ENCODE assay signal across 11 cellular contexts in genomic region chr7:150515248-150515647, GRCh38. TPM values are rescaled to one million over a fixed set of nuclear protein-coding genes. Genes with fewer than 3 reads are reported as not detected.
A peak's percentile ranks its signal among the peaks of the same experiment; 100 is the strongest.
DNase-seq lines count a peak whose midpoint lies in the region; ATAC-seq and TF ChIP-seq lines count a peak whose summit lies in the region.
"Had no signal": no experiment of that assay in that cellular context is flagged by ENCODE, and none has a peak within 500 bp of the region (broad histone marks: within the 10 kb centered on the region; RNA-seq: fewer than 3 reads in every experiment).

No MANE protein-coding gene starts in this region.

- POLR2A ChIA-PET in MCF 10A (lab: Yijun Ruan, JAX), result no interaction called here
- POLR2A ChIA-PET in activated CD4-positive, alpha-beta memory T cell treated with anti-CD3 and anti-CD28 coated beads for 36 hours (lab: Charles Lee), result interaction anchor here (0.7 to 4.4 kb wide), 15 partner anchors 9 to 240 kb away, joined by 3 to 78 read pairs (median 5); partner anchors contain the start of genes GIMAP1, GIMAP4, GIMAP5 and GIMAP6

- no peak overlapping the region for H3K4me3 Mint-ChIP-seq in MCF 10A (ENCODE audit: unreplicated experiment)
- H3K4me3 Mint-ChIP-seq in activated CD4-positive, alpha-beta memory T cell treated with anti-CD3 and anti-CD28 coated beads for 36 hours, result peak overlapping the region; percentile 94

- no peak for ATAC-seq in GM18517 (IDR thresholded peaks at IDR 0.05; ENCODE audit: unreplicated experiment)

- H3K27ac ChIP-seq in breast epithelium (peak overlapping the region; percentile 29 to 73), uterus (peak overlapping the region; percentile 48 to 81)

- no peaks in the 10 kb centered on the region for H3K4me1 Mint-ChIP-seq in MCF 10A (ENCODE audit: insufficient read depth, unreplicated experiment)
- peaks cover 49% of the 10 kb centered on the region for H3K4me1 Mint-ChIP-seq in activated CD4-positive, alpha-beta memory T cell treated with anti-CD3 and anti-CD28 coated beads for 36 hours (ENCODE audit: low read depth)

- H3K4me3 ChIP-seq in breast epithelium (peak overlapping the region; percentile 44 to 53 (median 46)), uterus (peak overlapping the region; percentile 18 to 25)

- no peak for TF ChIP-seq POLR2A in breast epithelium (IDR thresholded peaks at IDR 0.05)
- TF ChIP-seq POLR2A in uterus (IDR thresholded peaks at IDR 0.05), result no peak

- no peaks in the 10 kb centered on the region for H3K4me1 ChIP-seq in breast epithelium
- no peaks in the 10 kb centered on the region for H3K4me1 ChIP-seq in uterus

- no peaks in the 10 kb centered on the region for H3K36me3 Mint-ChIP-seq in MCF 10A (ENCODE audit: insufficient read depth, unreplicated experiment)
- H3K36me3 Mint-ChIP-seq in activated CD4-positive, alpha-beta memory T cell treated with anti-CD3 and anti-CD28 coated beads for 36 hours, result peaks cover 26% of the 10 kb centered on the region

- H3K27me3 ChIP-seq in breast epithelium (no peaks in the 10 kb centered on the region), uterus (no peaks in the 10 kb centered on the region)

- H3K36me3 ChIP-seq in breast epithelium (no peaks in the 10 kb centered on the region), uterus (no peaks in the 10 kb centered on the region)

- intact Hi-C loops in breast epithelium (cut with DNase I; ENCODE audit: low total_unique reads) (no loop called here), MCF 10A (cut with micrococcal nuclease) (no loop called here), uterus (cut with DNase I; ENCODE audit: low total_unique reads) (no loop called here), posterior cingulate gyrus (cut with DNase I) (no loop called here)
- intact Hi-C loops in activated CD4-positive, alpha-beta memory T cell treated with anti-CD3 and anti-CD28 coated beads for 36 hours (cut with micrococcal nuclease), result loop anchor here (2.0 to 5.0 kb wide), 6 partner anchors 33 to 218 kb away; partner anchors contain the start of genes GIMAP2 and GIMAP6

- no TSS peak for BruUV-seq in MCF 10A (replicated peaks; lab: Mats Ljungman, UMichigan)

- CTCF ChIA-PET in MCF 10A (lab: Yijun Ruan, JAX), result no interaction called here
- CTCF ChIA-PET in activated CD4-positive, alpha-beta memory T cell treated with anti-CD3 and anti-CD28 coated beads for 36 hours (lab: Charles Lee), result interaction anchor here (0.6 to 6.4 kb wide), 13 partner anchors 11 to 244 kb away, joined by 3 to 71 read pairs (median 4); partner anchors contain the start of genes GIMAP1, GIMAP4, GIMAP6 and GIMAP8

- H3K27ac Mint-ChIP-seq in MCF 10A (ENCODE audit: low read depth, unreplicated experiment), result no peak overlapping the region
- peak overlapping the region; percentile 97 for H3K27ac Mint-ChIP-seq in activated CD4-positive, alpha-beta memory T cell treated with anti-CD3 and anti-CD28 coated beads for 36 hours

- TF ChIP-seq CTCF in breast epithelium (IDR thresholded peaks at IDR 0.05) (no peak), MCF 10A (IDR thresholded peaks at IDR 0.05; ENCODE audit: unreplicated experiment) (no peak), uterus (IDR thresholded peaks at IDR 0.05) (no peak)

- H3K9me3 Mint-ChIP-seq in MCF 10A (ENCODE audit: unreplicated experiment), result no peaks in the 10 kb centered on the region
- no peaks in the 10 kb centered on the region for H3K9me3 Mint-ChIP-seq in activated CD4-positive, alpha-beta memory T cell treated with anti-CD3 and anti-CD28 coated beads for 36 hours

- H3K9me3 ChIP-seq in breast epithelium (no peaks in the 10 kb centered on the region), uterus (no peaks in the 10 kb centered on the region)

- DNase-seq in breast epithelium (ENCODE audit: low spot score in 2 of 2) (no peak), MCF 10A (ENCODE audit: unreplicated experiment) (no peak), lung microvascular endothelial cell (ENCODE audit: low read depth in 2 of 2) (peak; percentile 10 to 44), uterus (no peak), DMS79 treated with DMSO at 0.1 percent for 48 hours (lab: John Stamatoyannopoulos, UW) (no peak), posterior cingulate gyrus (no peak)
- no peak for DNase-seq in activated CD4-positive, alpha-beta memory T cell treated with anti-CD3 and anti-CD28 coated beads for 36 hours
- DNase-seq: cortex of kidney had no signal

- peaks cover 33% of the 10 kb centered on the region for H3K27me3 Mint-ChIP-seq in MCF 10A (ENCODE audit: insufficient read depth, unreplicated experiment)
- H3K27me3 Mint-ChIP-seq in activated CD4-positive, alpha-beta memory T cell treated with anti-CD3 and anti-CD28 coated beads for 36 hours, result no peaks in the 10 kb centered on the region

RNA-seq across cellular contexts. Expression of gene GIMAP7, which starts 0.6 kb away (rescaled TPM):
- total RNA-seq in breast epithelium (10 to 100 TPM in 2 of 3 donors, 1 to 10 TPM in 1; 9.4 to 22.1 (median 15.7) TPM), MCF 10A (2022) (not detected in 2 replicates), lung microvascular endothelial cell (44.2 and 104 TPM in 2 replicates), uterus (10 to 100 TPM; 14.6 to 70.8 (median 28.8) TPM)
- 10 to 100 TPM; 42.5 to 44.1 TPM for total RNA-seq in activated CD4-positive, alpha-beta memory T cell treated with anti-CD3 and anti-CD28 coated beads for 36 hours
- total RNA-seq: kidney epithelial cell, NCI-H460 had no signal

RNA-seq across cellular contexts. Expression of gene GIMAP4, which starts 51.9 kb away (rescaled TPM):
- total RNA-seq in breast epithelium (10 to 100 TPM; 19.3 to 29.8 (median 29.2) TPM), MCF 10A (2022) (not detected in 2 replicates), lung microvascular endothelial cell (166 and 197 TPM in 2 replicates), uterus (100 to 1,000 TPM in 1 of 4 donors, 10 to 100 TPM in 3; 39.0 to 116 (median 75.7) TPM)
- 100 to 1,000 TPM; 128 to 140 TPM for total RNA-seq in activated CD4-positive, alpha-beta memory T cell treated with anti-CD3 and anti-CD28 coated beads for 36 hours
- total RNA-seq: NCI-H460 had no signal

Comparison
In these comparisons a context has a peak if more than half of its experiments do, and no peak if none do; other contexts are left out.
1. RNA of gene GIMAP7, which starts 0.6 kb away (total RNA-seq): 44.2 to 104 TPM in lung microvascular endothelial cell, 42.5 to 44.1 TPM in activated CD4-positive, alpha-beta memory T cell treated with anti-CD3 and anti-CD28 coated beads for 36 hours, 14.6 to 70.8 TPM in uterus and 9.4 to 22.1 TPM in breast epithelium; not detected in MCF 10A; every median in the first group is over 10 times any median in the second.
2. RNA of gene GIMAP4, which starts 51.9 kb away (total RNA-seq): 166 to 197 TPM in lung microvascular endothelial cell, 128 to 140 TPM in activated CD4-positive, alpha-beta memory T cell treated with anti-CD3 and anti-CD28 coated beads for 36 hours, 39.0 to 116 TPM in uterus and 19.3 to 29.8 TPM in breast epithelium; not detected in MCF 10A; every median in the first group is over 10 times any median in the second.
3. DNase-seq: peak in lung microvascular endothelial cell (2 of 2); none in breast epithelium (0 of 2), MCF 10A (single experiment), activated CD4-positive, alpha-beta memory T cell treated with anti-CD3 and anti-CD28 coated beads for 36 hours (single experiment), uterus (0 of 2), DMS79 treated with DMSO at 0.1 percent for 48 hours (single experiment) and posterior cingulate gyrus (0 of 10).